Comparison of ENCODE assay signal across 1 cellular context in genomic region chr16:89720520-89720858, GRCh38.
TF ChIP-seq lines count a peak whose summit lies in the region.

No MANE protein-coding gene starts in this region.

TF ChIP-seq in K562, 482 proteins besides CTCF, POLR2A, EP300 and RAD21 (continued from another document):
- peak; percentile 62 for TF ChIP-seq ZNF592 (IDR thresholded peaks at IDR 0.05)
- TF ChIP-seq ATF3 (IDR thresholded peaks at IDR 0.05) = no peak
- 0 out of 2 replicates have a peak, but pooled peaks have one; percentile 19 for TF ChIP-seq ATF3 (CRISPR knock-in tag; conservative IDR thresholded peaks at IDR 0.05)
- TF ChIP-seq NCOR1 (IDR thresholded peaks at IDR 0.05) = 0 out of 2 replicates have a peak, but pooled peaks have one; percentile 9
- peak; percentile 8; the same call in 1 of the 2 replicates for TF ChIP-seq ARID4B (CRISPR knock-in tag; IDR thresholded peaks at IDR 0.05)
- TF ChIP-seq ZBTB1 (CRISPR knock-in tag; IDR thresholded peaks at IDR 0.05; ENCODE audit: borderline replicate concordance, low read depth) = 0 out of 2 replicates have a peak, but pooled peaks have one; percentile 14
- peak; percentile 81 for TF ChIP-seq NR1H2 (CRISPR knock-in tag; IDR thresholded peaks at IDR 0.05)
- no peak for TF ChIP-seq HMG20B (CRISPR knock-in tag; IDR thresholded peaks at IDR 0.05)
- no peak for TF ChIP-seq RUNX1 (IDR thresholded peaks at IDR 0.05; ENCODE audit: low read depth)
- TF ChIP-seq TFAP4 (CRISPR knock-in tag; IDR thresholded peaks at IDR 0.05; ENCODE audit: borderline replicate concordance) = peak; percentile 15; the same call in 1 of the 2 replicates
- no peak for TF ChIP-seq DACH1 (IDR thresholded peaks at IDR 0.05; ENCODE audit: partially characterized antibody)
- TF ChIP-seq ARID3A (IDR thresholded peaks at IDR 0.05; ENCODE audit: borderline replicate concordance, low read depth, low read length) = no peak
- TF ChIP-seq PTBP1 (IDR thresholded peaks at IDR 0.05; ENCODE audit: low read depth, low read length) = peak; percentile 5; the same call in 1 of the 2 replicates
- TF ChIP-seq PCBP1 (IDR thresholded peaks at IDR 0.05; ENCODE audit: low read depth, low read length, poor library complexity, severe bottlenecking) = peak; percentile 37
